10 cellular contexts compared by ENCODE assay signal in genomic region chr4:122224348-122224747, GRCh38.
A peak's percentile ranks its signal among the peaks of the same experiment; 100 is the strongest.
DNase-seq lines count a peak whose midpoint lies in the region; ATAC-seq and TF ChIP-seq lines count a peak whose summit lies in the region.
"Had no signal": no experiment of that assay in that cellular context is flagged by ENCODE, and none has a peak within 500 bp of the region (broad histone marks: within the 10 kb centered on the region; RNA-seq: fewer than 3 reads in every experiment).

No MANE protein-coding gene starts in this region.

- TF ChIP-seq CTCF in HFF-Myc (IDR thresholded peaks at IDR 0.05; ENCODE audit: low read depth, low read length, missing control alignments), result peak; percentile 17

- H3K4me3 ChIP-seq in HFF-Myc (replicated peaks; ENCODE audit: low read depth, low read length), result no peak overlapping the region
- H3K4me3 ChIP-seq: dorsolateral prefrontal cortex had no signal

- peak; percentile 15 for DNase-seq in DMS 273 (lab: John Stamatoyannopoulos, UW; ENCODE audit: unreplicated experiment)
- no peak for DNase-seq in DMS 273 treated with DMSO at 0.1 percent for 48 hours (lab: John Stamatoyannopoulos, UW)
- no peak for DNase-seq in HFF-Myc (ENCODE audit: extremely low read depth, low read depth)
- DNase-seq in activated CD4-positive, alpha-beta T cell treated with anti-CD3 and anti-CD28 coated beads, Interleukin-2, amount 50 U/mL, for 48 hours, result peak; percentile 7 to 9
- DNase-seq in left kidney (ENCODE audit: low read depth, low spot score), result peak; percentile 20
- DNase-seq in sciatic nerve (ENCODE audit: low spot score), result no peak
- DNase-seq in SHP77 (lab: John Stamatoyannopoulos, UW), result no peak
- DNase-seq: 8988T, dorsolateral prefrontal cortex had no signal

- ATAC-seq in sciatic nerve (no peak), GM21515 (IDR thresholded peaks at IDR 0.05; ENCODE audit: unreplicated experiment) (no peak)

- intact Hi-C loops in sciatic nerve (cut with DNase I), result no loop called here

Comparison
In these comparisons a context has a peak if more than half of its experiments do, and no peak if none do; other contexts are left out.
1. DNase-seq: peak in DMS 273 (single experiment), activated CD4-positive, alpha-beta T cell treated with anti-CD3 and anti-CD28 coated beads, Interleukin-2, amount 50 U/mL, for 48 hours (2 of 2) and left kidney (single experiment); none in DMS 273 treated with DMSO at 0.1 percent for 48 hours (single experiment), HFF-Myc (single experiment), sciatic nerve (single experiment) and SHP77 (0 of 2).